ENCODE assay signal across 27 cellular contexts in the genomic region with DNA sequence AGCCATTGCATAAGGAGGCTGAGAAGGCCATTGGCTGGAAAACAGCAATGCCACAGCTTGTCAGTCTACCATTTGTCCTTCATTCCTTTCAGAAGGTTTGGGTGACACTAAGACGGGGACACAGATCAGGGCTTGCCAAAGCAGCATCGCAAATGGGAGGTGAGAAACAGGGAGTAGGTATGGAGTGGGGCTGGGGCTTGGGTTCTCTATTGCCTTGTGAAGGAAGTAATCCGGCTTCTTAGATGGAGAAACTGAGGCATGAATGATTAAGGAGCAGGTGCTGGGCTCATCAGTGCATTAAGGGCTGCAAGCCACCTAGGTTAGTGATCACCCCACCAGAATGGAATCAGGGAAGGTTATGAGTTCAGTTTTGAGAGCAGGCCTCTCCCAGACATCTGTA.
"Had no signal": no experiment of that assay in that cellular context is flagged by ENCODE, and none has a peak within 500 bp of the region (broad histone marks: within the 10 kb centered on the region; RNA-seq: fewer than 3 reads in every experiment).

No MANE protein-coding gene starts in this region.

- H3K27me3 Mint-ChIP-seq: stimulated activated memory B cell treated with anti-CD40 and anti-IgM and Interleukin-4, amounts not matched to agents 10 μg/mL and 1 μg/mL and 100 μg/mL, for 72 hours; stimulated activated naive B cell treated with anti-CD40 and anti-IgM and Interleukin-4, amounts not matched to agents 10 μg/mL and 1 μg/mL and 100 μg/mL, for 72 hours; stimulated activated naive CD8-positive, alpha-beta T cell treated with anti-CD3 and anti-CD28 coated beads, Interleukin-15, amount 100 ng/mL, for 72 hours had no signal

- H3K9me3 Mint-ChIP-seq: type B pancreatic cell had no signal

- H3K4me3 ChIP-seq: stomach, suprapubic skin, testis, thoracic aorta, thyroid gland, tibial artery, tibial nerve, transverse colon, upper lobe of left lung, upper lobe of right lung, uterus had no signal

- H3K36me3 ChIP-seq: stomach, suprapubic skin, thoracic aorta, thyroid gland, tibial artery, tibial nerve, transverse colon, upper lobe of left lung, upper lobe of right lung, uterus had no signal

- H3K4me3 Mint-ChIP-seq: stimulated activated effector memory CD8-positive, alpha-beta T cell treated with anti-CD3 and anti-CD28 coated beads, Interleukin-12 subunit alpha, Interleukin-12 subunit beta, amount 100 ng/mL, for 72 hours; stimulated activated memory B cell treated with anti-CD40 and anti-IgM and Interleukin-4, amounts not matched to agents 10 μg/mL and 1 μg/mL and 100 μg/mL, for 72 hours; stimulated activated naive B cell treated with anti-CD40 and anti-IgM and Interleukin-4, amounts not matched to agents 10 μg/mL and 1 μg/mL and 100 μg/mL, for 72 hours; stimulated activated naive CD8-positive, alpha-beta T cell treated with anti-CD3 and anti-CD28 coated beads, Interleukin-15, amount 100 ng/mL, for 72 hours; stimulated activated naive CD8-positive, alpha-beta T cell treated with anti-CD3 and anti-CD28 coated beads, Interleukin-15, Interleukin-2, amounts not matched to agents 100 ng/mL and 50 ng/mL, for 24 hours; type B pancreatic cell had no signal

- H3K27me3 ChIP-seq: stomach, suprapubic skin, testis, thyroid gland, tibial artery, tibial nerve, transverse colon, upper lobe of left lung, upper lobe of right lung, uterus had no signal

- H3K27ac Mint-ChIP-seq: stimulated activated effector memory CD8-positive, alpha-beta T cell treated with anti-CD3 and anti-CD28 coated beads, Interleukin-12 subunit alpha, Interleukin-12 subunit beta, amount 100 ng/mL, for 72 hours; stimulated activated memory B cell treated with anti-CD40 and anti-IgM and Interleukin-4, amounts not matched to agents 10 μg/mL and 1 μg/mL and 100 μg/mL, for 72 hours; stimulated activated naive B cell treated with anti-CD40 and anti-IgM and Interleukin-4, amounts not matched to agents 10 μg/mL and 1 μg/mL and 100 μg/mL, for 72 hours; stimulated activated naive CD8-positive, alpha-beta T cell treated with anti-CD3 and anti-CD28 coated beads, Interleukin-15, amount 100 ng/mL, for 72 hours; stimulated activated naive CD8-positive, alpha-beta T cell treated with anti-CD3 and anti-CD28 coated beads, Interleukin-15, Interleukin-2, amounts not matched to agents 100 ng/mL and 50 ng/mL, for 24 hours; type B pancreatic cell had no signal

- H3K36me3 Mint-ChIP-seq: stimulated activated effector memory CD8-positive, alpha-beta T cell treated with anti-CD3 and anti-CD28 coated beads, Interleukin-12 subunit alpha, Interleukin-12 subunit beta, amount 100 ng/mL, for 72 hours; stimulated activated memory B cell treated with anti-CD40 and anti-IgM and Interleukin-4, amounts not matched to agents 10 μg/mL and 1 μg/mL and 100 μg/mL, for 72 hours; stimulated activated naive B cell treated with anti-CD40 and anti-IgM and Interleukin-4, amounts not matched to agents 10 μg/mL and 1 μg/mL and 100 μg/mL, for 72 hours; type B pancreatic cell had no signal

- H3K4me1 Mint-ChIP-seq: stimulated activated effector memory CD8-positive, alpha-beta T cell treated with anti-CD3 and anti-CD28 coated beads, Interleukin-12 subunit alpha, Interleukin-12 subunit beta, amount 100 ng/mL, for 72 hours; stimulated activated memory B cell treated with anti-CD40 and anti-IgM and Interleukin-4, amounts not matched to agents 10 μg/mL and 1 μg/mL and 100 μg/mL, for 72 hours; stimulated activated naive B cell treated with anti-CD40 and anti-IgM and Interleukin-4, amounts not matched to agents 10 μg/mL and 1 μg/mL and 100 μg/mL, for 72 hours; stimulated activated naive CD8-positive, alpha-beta T cell treated with anti-CD3 and anti-CD28 coated beads, Interleukin-15, amount 100 ng/mL, for 72 hours had no signal

- H3K27ac ChIP-seq: stomach, suprapubic skin, testis, thoracic aorta, thyroid gland, tibial artery, tibial nerve, transverse colon, upper lobe of left lung, upper lobe of right lung, uterus had no signal

- H3K9me3 ChIP-seq: stomach, suprapubic skin, testis, thoracic aorta, thyroid gland, transverse colon, upper lobe of left lung, upper lobe of right lung, uterus had no signal

- H3K4me1 ChIP-seq: stomach, suprapubic skin, testis, thyroid gland, tibial artery, tibial nerve, transverse colon, upper lobe of left lung, upper lobe of right lung, uterus had no signal

- DNase-seq: stimulated activated CD4-positive, alpha-beta T cell treated with anti-CD3 and anti-CD28 coated beads, Interleukin-2, amount 100 ng/mL, for 48 hours; stimulated activated CD4-positive, alpha-beta T cell treated with anti-CD3 and anti-CD28 coated beads, Interleukin-4, amount 100 ng/mL, for 1 hour; stimulated activated CD4-positive, alpha-beta T cell treated with anti-CD3 and anti-CD28 coated beads, Interleukin-4, amount 100 ng/mL, for 24 hours; stimulated activated CD4-positive, alpha-beta T cell treated with anti-CD3 and anti-CD28 coated beads, Interleukin-4, amount 100 ng/mL, for 4 hours; stimulated activated CD8-positive, alpha-beta memory T cell treated with anti-CD3 and anti-CD28 coated beads, Interleukin-4, amount 100 ng/mL, for 48 hours; stimulated activated naive B cell treated with anti-CD40 and anti-IgM and Interleukin-4, amounts not matched to agents 10 μg/mL and 1 μg/mL and 100 μg/mL, for 72 hours; stimulated activated naive CD4-positive, alpha-beta T cell; stimulated activated naive CD4-positive, alpha-beta T cell treated with Interleukin-2 at 50 U/mL for 16 hours; stimulated activated naive CD8-positive, alpha-beta T cell treated with anti-CD3 and anti-CD28 coated beads, Interleukin-15, amount 100 ng/mL, for 72 hours; stimulated activated naive CD8-positive, alpha-beta T cell treated with anti-CD3 and anti-CD28 coated beads, Interleukin-15, Interleukin-2, amounts not matched to agents 100 U/mL and 50 U/mL, for 24 hours; stomach; substantia nigra; testis; thyroid gland; tibial artery; transverse colon; trophoblast cell; upper lobe of left lung; upper lobe of right lung; uterus had no signal

- ATAC-seq: stimulated activated effector memory CD8-positive, alpha-beta T cell treated with anti-CD3 and anti-CD28 coated beads, Interleukin-12 subunit alpha, Interleukin-12 subunit beta, amount 100 ng/mL, for 72 hours; stimulated activated memory B cell treated with anti-CD40 and anti-IgM and Interleukin-4, amounts not matched to agents 10 μg/mL and 1 μg/mL and 100 μg/mL, for 72 hours; stimulated activated naive B cell treated with anti-CD40 and anti-IgM and Interleukin-4, amounts not matched to agents 10 μg/mL and 1 μg/mL and 100 μg/mL, for 72 hours; stimulated activated naive CD8-positive, alpha-beta T cell treated with anti-CD3 and anti-CD28 coated beads, Interleukin-15, amount 100 ng/mL, for 72 hours; stimulated activated naive CD8-positive, alpha-beta T cell treated with anti-CD3 and anti-CD28 coated beads, Interleukin-15, Interleukin-2, amounts not matched to agents 100 U/mL and 50 U/mL, for 24 hours; upper lobe of right lung had no signal
